ENCODE assay signal across 8 cellular contexts in genomic region chr6:156953478-156954146, GRCh38.
DNase-seq lines count a peak whose midpoint lies in the region; ATAC-seq and TF ChIP-seq lines count a peak whose summit lies in the region.

No MANE protein-coding gene starts in this region.

- no peaks in the 10 kb centered on the region for H3K9me3 Mint-ChIP-seq in CD4-positive, alpha-beta T cell
- H3K9me3 Mint-ChIP-seq in chondrocyte (ENCODE audit: low read depth): no peaks in the 10 kb centered on the region

- peak in 6 of 10 experiments; percentile 13 to 71 (median 19) for DNase-seq in CD4-positive, alpha-beta T cell
- DNase-seq in NCI-H524 treated with DMSO at 0.1 percent for 48 hours (lab: John Stamatoyannopoulos, UW): peak; percentile 62
- DNase-seq in chondrocyte (ENCODE audit: low spot score): no peak
- DNase-seq in left lobe of liver (ENCODE audit: low spot score): no peak
- no peak for DNase-seq in tibial nerve (ENCODE audit: low spot score in 2 of 2)
- DNase-seq in prostate gland (ENCODE audit: low spot score): no peak

- POLR2A ChIA-PET in CD4-positive, alpha-beta T cell (lab: Charles Lee): interaction anchor here (0.6 to 1.6 kb wide), 8 partner anchors 16 to 320 kb away, joined by 3 to 5 read pairs (median 3); partner anchors contain the start of gene ARID1B
- POLR2A ChIA-PET in HEK293 (lab: Yijun Ruan, JAX): interaction anchor here (0.7 to 1.5 kb wide), 2 partner anchors 27 to 169 kb away, joined by 3 to 5 read pairs; no protein-coding TSS in a partner anchor

- no peak for TF ChIP-seq POLR2A in tibial nerve (IDR thresholded peaks at IDR 0.05)
- TF ChIP-seq POLR2A in prostate gland (IDR thresholded peaks at IDR 0.05): no peak

- H3K4me3 ChIP-seq in HEK293 (ENCODE audit: low read depth, low read length) (peak overlapping the region; percentile 11; the same call in 1 of the 2 replicates), tibial nerve (no peak overlapping the region), prostate gland (no peak overlapping the region)

- no peak overlapping the region for H3K4me3 Mint-ChIP-seq in CD4-positive, alpha-beta T cell
- H3K4me3 Mint-ChIP-seq in chondrocyte (ENCODE audit: unreplicated experiment): peak overlapping the region; percentile 49

- H3K27me3 ChIP-seq in CD4-positive, alpha-beta T cell (ENCODE audit: control insufficient read depth, insufficient read depth, low read length): no peaks in the 10 kb centered on the region
- H3K27me3 ChIP-seq in tibial nerve: no peaks in the 10 kb centered on the region
- no peaks in the 10 kb centered on the region for H3K27me3 ChIP-seq in prostate gland (replicated peaks; ENCODE audit: insufficient read depth)

- peak in 1 of 2 donors; percentile 50 for TF ChIP-seq EP300 in tibial nerve (IDR thresholded peaks at IDR 0.05)

- no peaks in the 10 kb centered on the region for H3K27me3 Mint-ChIP-seq in CD4-positive, alpha-beta T cell
- no peaks in the 10 kb centered on the region for H3K27me3 Mint-ChIP-seq in chondrocyte (ENCODE audit: low read depth)

- H3K4me1 ChIP-seq in HEK293 (ENCODE audit: control insufficient read depth, insufficient read depth, low read length) (peaks cover 17% of the 10 kb centered on the region), tibial nerve (peaks cover 3 to 66% (median 18%) of the 10 kb centered on the region in 4 donors), prostate gland (replicated peaks) (peaks cover 21% of the 10 kb centered on the region)

- ATAC-seq in CD4-positive, alpha-beta T cell (ENCODE audit: poor library complexity): peak; percentile 99
- peak; percentile 9 for ATAC-seq in left lobe of liver
- no peak for ATAC-seq in GM21786 (IDR thresholded peaks at IDR 0.05; ENCODE audit: unreplicated experiment)

- TF ChIP-seq CTCF in CD4-positive, alpha-beta T cell (IDR thresholded peaks at IDR 0.05): peak; percentile 18
- TF ChIP-seq CTCF in HEK293 (tag by site-specific recombination; IDR thresholded peaks at IDR 0.05) (peak; percentile 53; the same call in 1 of the 2 replicates), chondrocyte (IDR thresholded peaks at IDR 0.05) (peak; percentile 75), tibial nerve (IDR thresholded peaks at IDR 0.05) (peak in 3 of 5 experiments; percentile 18 to 38 (median 30)), prostate gland (IDR thresholded peaks at IDR 0.05) (peak in 2 of 4 experiments; percentile 56 to 59)

- H3K36me3 ChIP-seq in HEK293 (ENCODE audit: control insufficient read depth in 2 of 2, insufficient read depth in 1 of 2, low read length in 2 of 2): no peaks in the 10 kb centered on the region
- no peaks in the 10 kb centered on the region for H3K36me3 ChIP-seq in tibial nerve
- no peaks in the 10 kb centered on the region for H3K36me3 ChIP-seq in prostate gland

- WGBS in tibial nerve, 2 donors: 19 to 20% methylated on average over 7 of the region's 7 CpGs
- WGBS in prostate gland: 7% methylated on average over 7 of the region's 7 CpGs

- no peak overlapping the region for H3K27ac ChIP-seq in CD4-positive, alpha-beta T cell (ENCODE audit: low read depth, low read length)
- H3K27ac ChIP-seq in HEK293 (ENCODE audit: extremely low read depth, low read depth, low read length) (no peak overlapping the region), tibial nerve (peak overlapping the region in 2 of 4 donors; percentile 16 to 51), prostate gland (no peak overlapping the region)

- intact Hi-C loops in CD4-positive, alpha-beta T cell (cut with DNase I, micrococcal nuclease): loop anchor here in 1 of 2 experiments (2.0 to 10.0 kb wide), 3 partner anchors 69 to 389 kb away; partner anchors contain the start of gene ARID1B
- intact Hi-C loops in prostate gland (cut with DNase I): loop anchor here (5.0 to 10.0 kb wide), 2 partner anchors 169 to 391 kb away; no protein-coding TSS in a partner anchor

- no peaks in the 10 kb centered on the region for H3K36me3 Mint-ChIP-seq in CD4-positive, alpha-beta T cell (ENCODE audit: low read depth)
- peaks cover 1% of the 10 kb centered on the region for H3K36me3 Mint-ChIP-seq in chondrocyte (ENCODE audit: low read depth)

- H3K27ac Mint-ChIP-seq in CD4-positive, alpha-beta T cell: peak overlapping the region; percentile 66
- peak overlapping the region; percentile 97 for H3K27ac Mint-ChIP-seq in chondrocyte (ENCODE audit: unreplicated experiment)

- H3K4me1 Mint-ChIP-seq in CD4-positive, alpha-beta T cell (ENCODE audit: low read depth): peaks cover 85% of the 10 kb centered on the region
- peaks cover 74% of the 10 kb centered on the region for H3K4me1 Mint-ChIP-seq in chondrocyte (ENCODE audit: low read depth)

- H3K9me3 ChIP-seq in CD4-positive, alpha-beta T cell (ENCODE audit: control insufficient read depth, low read length): no peaks in the 10 kb centered on the region
- H3K9me3 ChIP-seq in HEK293 (ENCODE audit: control insufficient read depth, insufficient read depth, low read depth, low read length) (no peaks in the 10 kb centered on the region), tibial nerve (no peaks in the 10 kb centered on the region), prostate gland (no peaks in the 10 kb centered on the region)

- CTCF ChIA-PET in CD4-positive, alpha-beta T cell (lab: Charles Lee): interaction anchor here (0.9 to 1.9 kb wide), 5 partner anchors 10 to 269 kb away, joined by 3 to 7 read pairs (median 4); no protein-coding TSS in a partner anchor
- CTCF ChIA-PET in HEK293 (lab: Yijun Ruan, JAX): interaction anchor here (0.6 to 3.7 kb wide), 9 partner anchors 11 to 381 kb away, joined by 3 to 21 read pairs (median 3); no protein-coding TSS in a partner anchor

TF ChIP-seq in HEK293, 187 proteins besides CTCF, POLR2A, EP300 and RAD21 (continues in another document):
- TF ChIP-seq ZNF561 (tag by site-specific recombination; IDR thresholded peaks at IDR 0.05; ENCODE audit: borderline replicate concordance) (no peak), OVOL3 (tag by site-specific recombination; IDR thresholded peaks at IDR 0.05) (no peak), ZNF426 (tag by site-specific recombination; IDR thresholded peaks at IDR 0.05) (no peak), ZNF324 (tag by site-specific recombination; IDR thresholded peaks at IDR 0.05) (no peak), GLI4 (tag by site-specific recombination; IDR thresholded peaks at IDR 0.05) (no peak), TRIM28 (IDR thresholded peaks at IDR 0.05; ENCODE audit: borderline replicate concordance, low read length) (peak; percentile 95; the same call in 1 of the 2 replicates), ZNF621 (tag by site-specific recombination; IDR thresholded peaks at IDR 0.05) (no peak), ZNF791 (tag by site-specific recombination; IDR thresholded peaks at IDR 0.05) (no peak)
- TF ChIP-seq, protein P1, sequence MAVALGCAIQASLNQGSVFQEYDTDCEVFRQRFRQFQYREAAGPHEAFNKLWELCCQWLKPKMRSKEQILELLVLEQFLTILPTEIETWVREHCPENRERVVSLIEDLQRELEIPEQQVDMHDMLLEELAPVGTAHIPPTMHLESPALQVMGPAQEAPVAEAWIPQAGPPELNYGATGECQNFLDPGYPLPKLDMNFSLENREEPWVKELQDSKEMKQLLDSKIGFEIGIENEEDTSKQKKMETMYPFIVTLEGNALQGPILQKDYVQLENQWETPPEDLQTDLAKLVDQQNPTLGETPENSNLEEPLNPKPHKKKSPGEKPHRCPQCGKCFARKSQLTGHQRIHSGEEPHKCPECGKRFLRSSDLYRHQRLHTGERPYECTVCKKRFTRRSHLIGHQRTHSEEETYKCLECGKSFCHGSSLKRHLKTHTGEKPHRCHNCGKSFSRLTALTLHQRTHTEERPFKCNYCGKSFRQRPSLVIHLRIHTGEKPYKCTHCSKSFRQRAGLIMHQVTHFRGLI (tag by site-specific recombination; IDR thresholded peaks at IDR 0.05): no peak
- TF ChIP-seq, protein P2, sequence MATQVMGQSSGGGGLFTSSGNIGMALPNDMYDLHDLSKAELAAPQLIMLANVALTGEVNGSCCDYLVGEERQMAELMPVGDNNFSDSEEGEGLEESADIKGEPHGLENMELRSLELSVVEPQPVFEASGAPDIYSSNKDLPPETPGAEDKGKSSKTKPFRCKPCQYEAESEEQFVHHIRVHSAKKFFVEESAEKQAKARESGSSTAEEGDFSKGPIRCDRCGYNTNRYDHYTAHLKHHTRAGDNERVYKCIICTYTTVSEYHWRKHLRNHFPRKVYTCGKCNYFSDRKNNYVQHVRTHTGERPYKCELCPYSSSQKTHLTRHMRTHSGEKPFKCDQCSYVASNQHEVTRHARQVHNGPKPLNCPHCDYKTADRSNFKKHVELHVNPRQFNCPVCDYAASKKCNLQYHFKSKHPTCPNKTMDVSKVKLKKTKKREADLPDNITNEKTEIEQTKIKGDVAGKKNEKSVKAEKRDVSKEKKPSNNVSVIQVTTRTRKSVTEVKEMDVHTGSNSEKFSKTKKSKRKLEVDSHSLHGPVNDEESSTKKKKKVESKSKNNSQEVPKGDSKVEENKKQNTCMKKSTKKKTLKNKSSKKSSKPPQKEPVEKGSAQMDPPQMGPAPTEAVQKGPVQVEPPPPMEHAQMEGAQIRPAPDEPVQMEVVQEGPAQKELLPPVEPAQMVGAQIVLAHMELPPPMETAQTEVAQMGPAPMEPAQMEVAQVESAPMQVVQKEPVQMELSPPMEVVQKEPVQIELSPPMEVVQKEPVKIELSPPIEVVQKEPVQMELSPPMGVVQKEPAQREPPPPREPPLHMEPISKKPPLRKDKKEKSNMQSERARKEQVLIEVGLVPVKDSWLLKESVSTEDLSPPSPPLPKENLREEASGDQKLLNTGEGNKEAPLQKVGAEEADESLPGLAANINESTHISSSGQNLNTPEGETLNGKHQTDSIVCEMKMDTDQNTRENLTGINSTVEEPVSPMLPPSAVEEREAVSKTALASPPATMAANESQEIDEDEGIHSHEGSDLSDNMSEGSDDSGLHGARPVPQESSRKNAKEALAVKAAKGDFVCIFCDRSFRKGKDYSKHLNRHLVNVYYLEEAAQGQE (tag by site-specific recombination; IDR thresholded peaks at IDR 0.05): no peak
- TF ChIP-seq, protein P3, sequence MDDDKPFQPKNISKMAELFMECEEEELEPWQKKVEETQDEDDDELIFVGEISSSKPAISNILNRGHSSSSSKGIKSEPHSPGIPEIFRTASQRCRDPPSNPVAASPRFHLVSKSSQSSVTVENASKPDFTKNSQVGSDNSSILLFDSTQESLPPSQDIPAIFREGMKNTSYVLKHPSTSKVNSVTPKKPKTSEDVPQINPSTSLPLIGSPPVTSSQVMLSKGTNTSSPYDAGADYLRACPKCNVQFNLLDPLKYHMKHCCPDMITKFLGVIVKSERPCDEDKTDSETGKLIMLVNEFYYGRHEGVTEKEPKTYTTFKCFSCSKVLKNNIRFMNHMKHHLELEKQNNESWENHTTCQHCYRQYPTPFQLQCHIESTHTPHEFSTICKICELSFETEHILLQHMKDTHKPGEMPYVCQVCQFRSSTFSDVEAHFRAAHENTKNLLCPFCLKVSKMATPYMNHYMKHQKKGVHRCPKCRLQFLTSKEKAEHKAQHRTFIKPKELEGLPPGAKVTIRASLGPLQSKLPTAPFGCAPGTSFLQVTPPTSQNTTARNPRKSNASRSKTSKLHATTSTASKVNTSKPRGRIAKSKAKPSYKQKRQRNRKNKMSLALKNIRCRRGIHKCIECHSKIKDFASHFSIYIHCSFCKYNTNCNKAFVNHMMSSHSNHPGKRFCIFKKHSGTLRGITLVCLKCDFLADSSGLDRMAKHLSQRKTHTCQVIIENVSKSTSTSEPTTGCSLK (tag by site-specific recombination; IDR thresholded peaks at IDR 0.05): no peak

Comparison
In these comparisons a context has a peak if more than half of its experiments do, and no peak if none do; other contexts are left out.
1. DNase-seq: peak in CD4-positive, alpha-beta T cell (6 of 10) and NCI-H524 treated with DMSO at 0.1 percent for 48 hours (single experiment); none in chondrocyte (single experiment), left lobe of liver (single experiment), tibial nerve (0 of 2) and prostate gland (single experiment).